In genomic region chr1:231626535-231626950, GRCh38 we compare ENCODE assay signal across 1 cellular context.
TF ChIP-seq lines count a peak whose summit lies in the region.

TSS of gene DISC1 (plus strand) at chr1:231626790. CDS start at chr1:231626868, 78 bp downstream.

TF ChIP-seq in GM12878, 131 proteins besides CTCF, POLR2A, EP300 and RAD21 (continued from another document):
- TF ChIP-seq YY1 (IDR thresholded peaks at IDR 0.05; ENCODE audit: low read depth, low read length) (peak; percentile 48; the same call in 1 of the 2 replicates), CBFB (IDR thresholded peaks at IDR 0.05; ENCODE audit: low read depth) (no peak), RUNX3 (IDR thresholded peaks at IDR 0.05; ENCODE audit: low read length) (0 out of 2 replicates have a peak, but pooled peaks have one; percentile 18), SPI1 (IDR thresholded peaks at IDR 0.05; ENCODE audit: borderline replicate concordance, insufficient read depth, low read depth, low read length) (peak; percentile 44; the same call in 1 of the 2 replicates), ETV6 (conservative IDR thresholded peaks at IDR 0.05 in 1 of 2, IDR thresholded peaks at IDR 0.05 in 1 of 2; ENCODE audit: borderline replicate concordance in 1 of 2, low read depth in 1 of 2) (peak in 1 of 2 experiments; percentile 70; a peak in 1 of 4 replicates), JUNB (IDR thresholded peaks at IDR 0.05) (peak; percentile 60; the same call in 1 of the 2 replicates), CREB1 (IDR thresholded peaks at IDR 0.05; ENCODE audit: low read depth) (0 out of 2 replicates have a peak, but pooled peaks have one; percentile 22), EED (IDR thresholded peaks at IDR 0.05; ENCODE audit: low read depth) (peak; percentile 61; the same call in 1 of the 2 replicates), MXI1 (IDR thresholded peaks at IDR 0.05; ENCODE audit: low read depth, low read length) (no peak)
